Comparison of ENCODE assay signal across 1 cellular context in the genomic region with DNA sequence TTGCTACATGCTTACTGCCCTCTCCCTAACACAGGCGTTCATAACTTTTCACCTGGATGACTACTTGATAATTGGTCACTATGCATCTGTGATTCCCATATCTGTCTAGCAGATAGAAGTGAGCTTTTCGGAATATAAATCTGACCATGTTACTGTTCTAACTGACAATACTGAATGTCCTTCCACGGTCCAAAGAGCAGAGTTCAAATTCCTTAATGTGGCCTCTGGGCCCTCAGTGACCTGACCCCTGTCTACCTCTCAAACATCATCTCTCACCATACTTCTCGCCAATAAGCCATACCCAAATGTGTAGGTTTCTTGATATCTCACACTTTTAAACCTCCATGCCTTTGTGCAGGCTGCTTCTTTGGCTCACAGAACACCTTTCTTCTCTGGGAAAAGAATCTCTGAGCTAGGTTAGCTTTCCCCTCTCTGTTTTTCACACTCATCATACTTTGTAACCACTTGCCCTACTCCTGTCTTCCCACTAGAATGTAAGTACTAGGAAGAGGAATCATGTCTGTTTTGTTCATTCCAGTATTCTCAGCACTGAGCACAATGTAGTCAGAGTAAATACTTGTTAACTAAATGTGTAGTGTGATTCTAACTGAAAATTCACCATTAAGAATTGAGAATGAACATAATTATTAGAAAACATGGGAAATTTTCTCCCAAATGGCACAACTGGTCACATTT.
TF ChIP-seq lines count a peak whose summit lies in the region.

No MANE protein-coding gene starts in this region.

TF ChIP-seq in GM12878, 131 proteins besides CTCF, POLR2A, EP300 and RAD21 (continued from another document):
- TF ChIP-seq BCLAF1 (IDR thresholded peaks at IDR 0.05) (no peak), FOS (IDR thresholded peaks at IDR 0.05; ENCODE audit: borderline replicate concordance, extremely low read depth, insufficient read length) (no peak), KLF5 (IDR thresholded peaks at IDR 0.05; ENCODE audit: partially characterized antibody) (no peak), POLR2AphosphoS2 (IDR thresholded peaks at IDR 0.05; ENCODE audit: low read depth, low read length) (no peak), RUNX3 (IDR thresholded peaks at IDR 0.05; ENCODE audit: low read length) (no peak), ESRRA (IDR thresholded peaks at IDR 0.05; ENCODE audit: low read length) (no peak), CHD4 (IDR thresholded peaks at IDR 0.05) (no peak)
